In the genomic region with DNA sequence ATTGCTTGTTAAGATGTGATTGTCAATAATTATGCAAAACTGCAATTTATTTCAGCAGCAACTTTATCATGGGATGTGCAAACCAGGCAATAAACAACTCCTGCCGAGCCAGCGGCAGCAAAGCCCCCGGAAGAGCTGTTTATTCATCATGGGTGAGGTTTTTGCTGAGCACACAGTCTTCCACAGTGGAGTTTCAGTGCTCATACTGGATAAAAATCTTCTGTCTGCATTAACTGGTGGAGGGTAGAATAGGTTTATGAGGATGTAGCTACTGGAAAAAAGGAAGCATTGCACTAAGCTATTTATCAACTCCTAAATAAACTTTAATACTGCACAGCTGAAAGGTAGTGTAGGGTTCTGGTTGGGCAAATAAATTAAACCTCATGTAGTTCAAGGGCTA, we compare ENCODE assay signal across 22 cellular contexts.
A peak's percentile ranks its signal among the peaks of the same experiment; 100 is the strongest.
DNase-seq lines count a peak whose midpoint lies in the region; FAIRE-seq and TF ChIP-seq lines count a peak whose summit lies in the region.
"Had no signal": no experiment of that assay in that cellular context is flagged by ENCODE, and none has a peak within 500 bp of the region (broad histone marks: within the 10 kb centered on the region; RNA-seq: fewer than 3 reads in every experiment).

No MANE protein-coding gene starts in this region.

- POLR2A ChIA-PET in HEK293T (lab: Yijun Ruan, JAX), result no interaction called here

- peak overlapping the region; percentile 58 for H3K4me2 ChIP-seq in smooth muscle cell

- no peaks in the 10 kb centered on the region for H3K9me3 ChIP-seq in smooth muscle cell (replicated peaks; ENCODE audit: low read depth)
- H3K9me3 ChIP-seq: BE2C had no signal

- no peaks in the 10 kb centered on the region for H3F3A ChIP-seq in smooth muscle cell (ENCODE audit: low read depth)

- CTCF ChIA-PET in HEK293T (lab: Yijun Ruan, JAX), result no interaction called here

- H3K27ac ChIP-seq in smooth muscle cell (ENCODE audit: low read depth), result no peak overlapping the region

- DNase-seq in AG08395 (ENCODE audit: low spot score) (peak; percentile 1), HEK293T (ENCODE audit: extremely low spot score) (peak; percentile 9), smooth muscle cell (lab: John Stamatoyannopoulos, UW; ENCODE audit: unreplicated experiment) (no peak), SIG-M5 (lab: John Stamatoyannopoulos, UW) (no peak), HCEC 1CT (no peak), GM10266 (ENCODE audit: extremely low spot score) (no peak)
- DNase-seq: BE2C; CD8-positive, alpha-beta memory T cell; DMS79 treated with DMSO at 0.1 percent for 48 hours; GF-D8; NCI-H1092 treated with DMSO at 0.1 percent for 48 hours; NCI-H146; NCI-H1930; NCI-H2107; NCI-H524; NCI-H774; PC-3; SHP77; T-helper 1 cell had no signal

- no peaks in the 10 kb centered on the region for H3K36me3 ChIP-seq in smooth muscle cell (ENCODE audit: low read depth)
- H3K36me3 ChIP-seq: BE2C had no signal

- H3K79me2 ChIP-seq in smooth muscle cell (ENCODE audit: low read depth), result no peaks in the 10 kb centered on the region

- H3K4me1 ChIP-seq in smooth muscle cell (ENCODE audit: low read depth), result no peaks in the 10 kb centered on the region
- H3K4me1 ChIP-seq: BE2C had no signal

- no peak overlapping the region for H3K4me3 ChIP-seq in smooth muscle cell

- 54% methylated on average over 3 of the region's 3 CpGs for WGBS in smooth muscle cell (ENCODE audit: low lambda C conversion rate)

- no peak overlapping the region for H2AFZ ChIP-seq in smooth muscle cell (ENCODE audit: low read depth)

- peak; percentile 56 for FAIRE-seq in islet of Langerhans (lab: Jason Lieb, UNC)
- FAIRE-seq: GM19239, H1 had no signal

- no peaks in the 10 kb centered on the region for H4K20me1 ChIP-seq in smooth muscle cell (ENCODE audit: low read depth)

- no peaks in the 10 kb centered on the region for H3K27me3 ChIP-seq in smooth muscle cell (ENCODE audit: low read depth)
- H3K27me3 ChIP-seq: BE2C had no signal

- H3K9ac ChIP-seq in smooth muscle cell (ENCODE audit: low read depth), result no peak overlapping the region

- TF ChIP-seq CTCF in smooth muscle cell (IDR thresholded peaks at IDR 0.05; ENCODE audit: borderline replicate concordance, insufficient read depth, poor library complexity, severe bottlenecking), result no peak
- TF ChIP-seq CTCF in GM10266 (IDR thresholded peaks at IDR 0.05; ENCODE audit: control insufficient read depth, insufficient read depth, low read depth, missing control alignments), result no peak

TF ChIP-seq in HEK293T, 16 proteins besides CTCF, POLR2A, EP300 and RAD21:
- TF ChIP-seq SUZ12 (IDR thresholded peaks at IDR 0.05) (no peak), BHLHE40 (IDR thresholded peaks at IDR 0.05; ENCODE audit: borderline replicate concordance) (no peak), FOXA1 (IDR thresholded peaks at IDR 0.05) (no peak), LEF1 (IDR thresholded peaks at IDR 0.05; ENCODE audit: borderline replicate concordance) (no peak), L3MBTL2 (conservative IDR thresholded peaks at IDR 0.05) (no peak), FOXM1 (IDR thresholded peaks at IDR 0.05; ENCODE audit: borderline replicate concordance) (no peak), ELF4 (IDR thresholded peaks at IDR 0.05) (no peak), TARDBP (IDR thresholded peaks at IDR 0.05) (no peak)
TF ChIP-seq in HEK293T: peak in this region for 0.

Comparison
In these comparisons a context has a peak if more than half of its experiments do, and no peak if none do; other contexts are left out.
1. DNase-seq: peak in AG08395 (single experiment) and HEK293T (single experiment); none in smooth muscle cell (single experiment), SIG-M5 (single experiment), HCEC 1CT (single experiment) and GM10266 (single experiment).